In the genomic region with DNA sequence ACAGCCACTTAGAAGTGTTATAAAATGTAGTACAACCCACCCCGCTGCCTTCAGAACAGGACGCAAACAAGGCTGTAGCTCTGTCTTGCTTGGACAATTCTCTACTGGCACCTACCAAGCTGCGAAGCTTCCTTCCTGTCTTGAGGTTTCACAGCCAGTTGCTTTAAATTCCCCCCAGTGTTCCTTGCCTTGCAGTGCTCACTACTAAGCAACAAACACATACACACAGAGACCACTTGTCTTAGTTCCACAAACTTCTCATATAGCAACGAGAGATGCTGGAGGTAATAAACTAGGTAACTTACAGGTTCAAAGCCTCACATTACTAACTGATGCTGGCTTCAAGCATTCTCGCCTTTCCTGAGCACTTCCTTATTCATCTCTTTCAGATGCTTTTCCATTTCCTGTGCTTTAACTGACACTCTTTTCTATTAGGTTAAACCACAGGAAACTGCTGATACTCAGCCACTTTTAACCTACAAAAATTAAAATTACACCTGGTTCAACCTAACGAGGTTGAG, we compare ENCODE assay signal across 8 cellular contexts.
A peak's percentile ranks its signal among the peaks of the same experiment; 100 is the strongest.
DNase-seq lines count a peak whose midpoint lies in the region; ATAC-seq and TF ChIP-seq lines count a peak whose summit lies in the region.
"Had no signal": no experiment of that assay in that cellular context is flagged by ENCODE, and none has a peak within 500 bp of the region (broad histone marks: within the 10 kb centered on the region; RNA-seq: fewer than 3 reads in every experiment).

No MANE protein-coding gene starts in this region.

- H3K27ac Mint-ChIP-seq in T-helper 2 cell treated with Interferon-gamma antibody and Interleukin-4, amounts not matched to agents 5 μg/mL and 100 μg/mL, for 36 hours: peak overlapping the region; percentile 80

- DNase-seq in T-helper 2 cell treated with Interferon-gamma antibody and Interleukin-4, amounts not matched to agents 5 μg/mL and 100 μg/mL, for 36 hours (ENCODE audit: low spot score): no peak
- DNase-seq in stimulated activated CD8-positive, alpha-beta memory T cell treated with anti-CD3 and anti-CD28 coated beads, Interleukin-15, amount 100 ng/mL, for 4 hours (ENCODE audit: low read depth in 2 of 2): peak; percentile 8 to 16
- DNase-seq in left ventricle myocardium inferior: no peak
- no peak for DNase-seq in HUDEP-2 (lab: John Stamatoyannopoulos, UW; ENCODE audit: unreplicated experiment in 76 of 76)
- DNase-seq: PC-9 had no signal

- H3K4me3 Mint-ChIP-seq in T-helper 2 cell treated with Interferon-gamma antibody and Interleukin-4, amounts not matched to agents 5 μg/mL and 100 μg/mL, for 36 hours: peak overlapping the region; percentile 68

- peaks cover 32% of the 10 kb centered on the region for H3K9me3 ChIP-seq in left ventricle myocardium inferior (replicated peaks)

- no peak overlapping the region for H3K27ac ChIP-seq in left ventricle myocardium inferior (replicated peaks)
- H3K27ac ChIP-seq: PC-9 had no signal

- no peak for TF ChIP-seq CTCF in left ventricle myocardium inferior (IDR thresholded peaks at IDR 0.05; ENCODE audit: borderline replicate concordance)

- peaks cover 19% of the 10 kb centered on the region for H3K36me3 Mint-ChIP-seq in T-helper 2 cell treated with Interferon-gamma antibody and Interleukin-4, amounts not matched to agents 5 μg/mL and 100 μg/mL, for 36 hours (ENCODE audit: low read depth)

- peaks cover 62% of the 10 kb centered on the region for H3K9me3 Mint-ChIP-seq in T-helper 2 cell treated with Interferon-gamma antibody and Interleukin-4, amounts not matched to agents 5 μg/mL and 100 μg/mL, for 36 hours

- intact Hi-C loops in left ventricle myocardium inferior (cut with micrococcal nuclease): no loop called here

- peaks cover 20% of the 10 kb centered on the region for H3K4me1 Mint-ChIP-seq in T-helper 2 cell treated with Interferon-gamma antibody and Interleukin-4, amounts not matched to agents 5 μg/mL and 100 μg/mL, for 36 hours (ENCODE audit: low read depth)

- H3K36me3 ChIP-seq in left ventricle myocardium inferior: no peaks in the 10 kb centered on the region

- H3K27me3 Mint-ChIP-seq in T-helper 2 cell treated with Interferon-gamma antibody and Interleukin-4, amounts not matched to agents 5 μg/mL and 100 μg/mL, for 36 hours (ENCODE audit: low read depth): no peaks in the 10 kb centered on the region

- H3K4me3 ChIP-seq in left ventricle myocardium inferior: no peak overlapping the region
- H3K4me3 ChIP-seq: PC-9 had no signal

- H3K27me3 ChIP-seq in left ventricle myocardium inferior (ENCODE audit: low read depth): peaks cover 4% of the 10 kb centered on the region

- ATAC-seq in GM18909 (IDR thresholded peaks at IDR 0.05; ENCODE audit: poor library complexity, unreplicated experiment) (peak; percentile 92), HG02759 (IDR thresholded peaks at IDR 0.05; ENCODE audit: unreplicated experiment) (peak; percentile 89), HG02870 (IDR thresholded peaks at IDR 0.05; ENCODE audit: unreplicated experiment) (no peak)

- no peaks in the 10 kb centered on the region for H3K4me1 ChIP-seq in left ventricle myocardium inferior

Comparison
In these comparisons a context has a peak if more than half of its experiments do, and no peak if none do; other contexts are left out.
1. DNase-seq: peak in stimulated activated CD8-positive, alpha-beta memory T cell treated with anti-CD3 and anti-CD28 coated beads, Interleukin-15, amount 100 ng/mL, for 4 hours (2 of 2); none in T-helper 2 cell treated with Interferon-gamma antibody and Interleukin-4, amounts not matched to agents 5 μg/mL and 100 μg/mL, for 36 hours (single experiment), left ventricle myocardium inferior (single experiment) and HUDEP-2 (0 of 76).